ENCODE assay signal across 7 cellular contexts in the genomic region with DNA sequence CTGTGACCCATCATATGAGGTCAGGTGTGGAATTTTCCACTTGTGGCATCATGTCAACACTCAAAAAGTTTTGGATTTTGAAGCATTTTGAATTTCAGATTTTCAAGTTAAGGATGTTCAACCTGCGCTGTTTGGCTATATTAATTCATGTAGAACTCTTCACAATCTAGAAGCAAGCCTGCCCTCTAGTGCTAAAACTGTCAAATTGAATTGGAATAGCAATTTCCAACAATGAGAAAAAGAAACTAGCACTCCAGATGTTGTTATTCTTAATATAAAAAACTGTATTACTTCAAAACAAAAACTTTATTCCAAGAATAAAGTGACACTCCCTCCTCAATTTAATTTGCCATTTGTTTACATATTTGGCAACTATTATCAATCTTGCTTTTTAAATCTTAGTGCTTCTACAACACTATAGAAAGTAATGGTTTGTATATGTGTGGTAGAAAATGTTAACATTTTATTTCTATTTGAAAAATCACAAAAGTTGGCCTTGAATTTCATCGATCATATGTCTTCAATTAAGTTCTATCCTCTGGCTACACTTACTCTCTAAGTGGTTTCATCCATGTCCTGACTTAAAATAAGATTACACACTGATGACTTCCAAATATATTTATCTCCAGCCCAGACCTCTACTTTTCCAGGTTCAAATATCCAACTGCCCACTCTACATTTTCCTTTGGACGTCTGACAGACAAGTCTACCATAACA. TPM values are rescaled to one million over a fixed set of nuclear protein-coding genes. Genes with fewer than 3 reads are reported as not detected.
A peak's percentile ranks its signal among the peaks of the same experiment; 100 is the strongest.
DNase-seq lines count a peak whose midpoint lies in the region; ATAC-seq and TF ChIP-seq lines count a peak whose summit lies in the region.

No MANE protein-coding gene starts in this region.

- H2AFZ ChIP-seq in SU-DHL-6 (ENCODE audit: low read depth, low read length, severe bottlenecking) (no peak overlapping the region), smooth muscle cell (ENCODE audit: low read depth) (no peak overlapping the region)

- H3K4me2 ChIP-seq in SU-DHL-6 (ENCODE audit: low read depth, low read length, poor library complexity, severe bottlenecking) = no peak overlapping the region
- no peak overlapping the region for H3K4me2 ChIP-seq in smooth muscle cell

- TF ChIP-seq EP300 in Ishikawa (IDR thresholded peaks at IDR 0.05; ENCODE audit: borderline replicate concordance) = no peak

- no peak overlapping the region for H3K4me3 ChIP-seq in SU-DHL-6 (ENCODE audit: insufficient read depth, low read length, poor library complexity, severe bottlenecking)
- H3K4me3 ChIP-seq in smooth muscle cell = no peak overlapping the region
- H3K4me3 ChIP-seq in MG63 = no peak overlapping the region

- H3K79me2 ChIP-seq in SU-DHL-6 (ENCODE audit: insufficient read depth, low read length) (no peaks in the 10 kb centered on the region), smooth muscle cell (ENCODE audit: low read depth) (no peaks in the 10 kb centered on the region)

- H4K20me1 ChIP-seq in SU-DHL-6 (ENCODE audit: low read depth, low read length) = no peaks in the 10 kb centered on the region
- H4K20me1 ChIP-seq in smooth muscle cell (ENCODE audit: low read depth) = no peaks in the 10 kb centered on the region

- no peaks in the 10 kb centered on the region for H3K27me3 ChIP-seq in SU-DHL-6 (ENCODE audit: low read length)
- H3K27me3 ChIP-seq in foreskin keratinocyte = no peaks in the 10 kb centered on the region
- H3K27me3 ChIP-seq in smooth muscle cell (ENCODE audit: low read depth) = no peaks in the 10 kb centered on the region
- H3K27me3 ChIP-seq in MG63 = no peaks in the 10 kb centered on the region

- H3K36me3 ChIP-seq in SU-DHL-6 (ENCODE audit: low read length) = peaks cover 9% of the 10 kb centered on the region; the same call in 1 of the 2 replicates
- H3K36me3 ChIP-seq in smooth muscle cell (ENCODE audit: low read depth) = no peaks in the 10 kb centered on the region
- H3K36me3 ChIP-seq in MG63 = peaks cover 27% of the 10 kb centered on the region

- ATAC-seq in GM19324 (IDR thresholded peaks at IDR 0.05; ENCODE audit: low FRiP score, unreplicated experiment) (peak; percentile 55), foreskin keratinocyte (peak; percentile 56)

- H3F3A ChIP-seq in SU-DHL-6 (ENCODE audit: insufficient read depth) = peaks cover 17% of the 10 kb centered on the region
- H3F3A ChIP-seq in smooth muscle cell (ENCODE audit: low read depth) = peaks cover 17% of the 10 kb centered on the region

- no peaks in the 10 kb centered on the region for H3K9me2 ChIP-seq in SU-DHL-6 (replicated peaks; ENCODE audit: insufficient read depth, low read length)

- H3K9ac ChIP-seq in SU-DHL-6 (ENCODE audit: low read length) (no peak overlapping the region), smooth muscle cell (ENCODE audit: low read depth) (no peak overlapping the region)

- H3K4me1 ChIP-seq in foreskin keratinocyte (no peaks in the 10 kb centered on the region), smooth muscle cell (ENCODE audit: low read depth) (no peaks in the 10 kb centered on the region)

- peak; percentile 12 for DNase-seq in Daoy (ENCODE audit: low read depth)
- DNase-seq in foreskin keratinocyte = peak in 1 of 2 donors; percentile 28
- no peak for DNase-seq in smooth muscle cell (lab: John Stamatoyannopoulos, UW; ENCODE audit: unreplicated experiment)
- DNase-seq in MG63 = no peak

- 81% methylated on average over 3 of the region's 3 CpGs for WGBS in smooth muscle cell (ENCODE audit: low lambda C conversion rate)

- H3K27ac ChIP-seq in SU-DHL-6 (ENCODE audit: low read depth, low read length) (no peak overlapping the region), foreskin keratinocyte (no peak overlapping the region), smooth muscle cell (ENCODE audit: low read depth) (no peak overlapping the region)

- peak; percentile 49 for TF ChIP-seq RAD21 in Ishikawa (IDR thresholded peaks at IDR 0.05; ENCODE audit: low read depth)

- H3K9me3 ChIP-seq in SU-DHL-6 (ENCODE audit: insufficient read depth, low read length) (no peaks in the 10 kb centered on the region), smooth muscle cell (replicated peaks; ENCODE audit: low read depth) (no peaks in the 10 kb centered on the region), MG63 (peaks cover 5% of the 10 kb centered on the region; the same call in 1 of the 2 replicates)

- peak; percentile 53 for TF ChIP-seq CTCF in SU-DHL-6 (IDR thresholded peaks at IDR 0.05; ENCODE audit: insufficient read depth, low read length, poor library complexity, severe bottlenecking)
- peak; percentile 81 for TF ChIP-seq CTCF in foreskin keratinocyte (conservative IDR thresholded peaks at IDR 0.05)
- peak; percentile 73 for TF ChIP-seq CTCF in smooth muscle cell (IDR thresholded peaks at IDR 0.05; ENCODE audit: borderline replicate concordance, insufficient read depth, poor library complexity, severe bottlenecking)

TF ChIP-seq in Ishikawa, 13 proteins besides CTCF, POLR2A, EP300 and RAD21:
- no peak for TF ChIP-seq CEBPB (IDR thresholded peaks at IDR 0.05)
- no peak for TF ChIP-seq CREB1 (IDR thresholded peaks at IDR 0.05; ENCODE audit: low read depth)
- TF ChIP-seq MAX (IDR thresholded peaks at IDR 0.05) = no peak
- TF ChIP-seq TAF1 (IDR thresholded peaks at IDR 0.05; ENCODE audit: low read depth) = no peak
- no peak for TF ChIP-seq FOXM1 (IDR thresholded peaks at IDR 0.05; ENCODE audit: borderline replicate concordance, low read depth)

RNA-seq across cellular contexts. Expression of gene DCUN1D5, which starts 36.6 kb away (rescaled TPM):
- 131 and 184 TPM in 2 replicates for total RNA-seq in Daoy (2014; rRNA removed; shearing (Covaris generic))
- total RNA-seq in foreskin keratinocyte (77.5 and 79.4 TPM in 2 replicates), smooth muscle cell (88.1 and 119 TPM in 2 replicates)
- polyA plus RNA-seq in foreskin keratinocyte (68.8 and 77.2 TPM in 2 replicates), smooth muscle cell (69.9 and 72.0 TPM in 2 replicates)
- 167 and 222 TPM in 2 replicates for total RNA-seq in MG63 (2014; rRNA removed; shearing (Covaris generic); ENCODE audit: low replicate concordance)

RNA-seq across cellular contexts. Expression of gene DYNC2H1, which starts 53.9 kb away (rescaled TPM):
- 9.6 and 14.1 TPM in 2 replicates for total RNA-seq in Daoy (2014; rRNA removed; shearing (Covaris generic))
- total RNA-seq in foreskin keratinocyte (16.8 and 17.6 TPM in 2 replicates), smooth muscle cell (10.8 and 14.7 TPM in 2 replicates)
- polyA plus RNA-seq in foreskin keratinocyte (10.5 and 12.1 TPM in 2 replicates), smooth muscle cell (2.3 and 4.2 TPM in 2 replicates)
- total RNA-seq in MG63 (2014; rRNA removed; shearing (Covaris generic); ENCODE audit: low replicate concordance) = 7.6 and 26.5 TPM in 2 replicates
